Comparison of ENCODE assay signal across 1 cellular context in genomic region chr2:217877866-217878265, GRCh38.
TF ChIP-seq lines count a peak whose summit lies in the region.

No MANE protein-coding gene starts in this region.

TF ChIP-seq in IMR-90, 13 proteins besides CTCF, POLR2A, EP300 and RAD21:
- TF ChIP-seq ELK1 (IDR thresholded peaks at IDR 0.05; ENCODE audit: borderline replicate concordance, low read depth, low read length): no peak
- TF ChIP-seq BHLHE40 (IDR thresholded peaks at IDR 0.05; ENCODE audit: low read depth, low read length): no peak
- no peak for TF ChIP-seq SMC3 (IDR thresholded peaks at IDR 0.05; ENCODE audit: low read depth, low read length)
- no peak for TF ChIP-seq CHD1 (IDR thresholded peaks at IDR 0.05; ENCODE audit: low read depth, low read length)
- no peak for TF ChIP-seq CEBPB (IDR thresholded peaks at IDR 0.05; ENCODE audit: low read depth, low read length)
- no peak for TF ChIP-seq MAFK (IDR thresholded peaks at IDR 0.05; ENCODE audit: low read depth, low read length)
- TF ChIP-seq MAZ (IDR thresholded peaks at IDR 0.05; ENCODE audit: borderline replicate concordance, low read depth, low read length): no peak
- no peak for TF ChIP-seq NFE2L2 (IDR thresholded peaks at IDR 0.05; ENCODE audit: low read depth, low read length)
- TF ChIP-seq USF2 (IDR thresholded peaks at IDR 0.05; ENCODE audit: low read depth, low read length): no peak
- TF ChIP-seq RFX5 (IDR thresholded peaks at IDR 0.05; ENCODE audit: low read depth, low read length): no peak
- TF ChIP-seq MXI1 (IDR thresholded peaks at IDR 0.05; ENCODE audit: borderline replicate concordance, low read depth, low read length): no peak
- TF ChIP-seq RCOR1 (IDR thresholded peaks at IDR 0.05; ENCODE audit: insufficient replicate concordance, low read length): no peak
- no peak for TF ChIP-seq FOS (IDR thresholded peaks at IDR 0.05; ENCODE audit: low read depth, low read length)
